22 cellular contexts compared by ENCODE assay signal in the genomic region with DNA sequence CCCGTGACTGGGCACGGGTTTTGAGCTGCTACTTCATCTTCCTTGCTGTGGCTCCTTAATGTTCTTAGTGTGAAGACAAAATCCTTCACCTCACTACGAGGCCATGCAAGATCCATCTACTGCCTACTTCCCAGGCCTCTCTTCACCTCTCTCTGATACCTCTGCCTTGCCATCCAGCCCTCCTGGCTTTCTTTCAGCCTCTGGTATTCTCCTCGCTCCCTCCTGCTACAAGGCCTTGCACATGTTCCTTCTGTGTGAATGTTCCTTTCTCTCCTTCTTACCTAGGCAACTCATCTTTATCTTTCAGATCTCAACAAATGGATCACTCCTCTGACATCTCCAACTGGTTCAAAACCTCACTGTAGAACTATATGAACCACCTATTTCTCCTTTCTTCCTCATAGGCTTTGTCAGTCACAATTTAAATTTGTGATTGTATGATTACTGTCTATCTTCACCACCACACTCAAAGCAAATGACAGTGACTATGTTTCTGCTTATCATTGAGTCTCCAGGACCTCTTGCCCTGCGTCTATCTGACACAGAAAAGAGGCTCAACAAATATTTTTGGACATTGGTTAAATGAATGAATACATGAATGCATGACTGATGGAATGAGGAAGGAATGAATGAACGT. TPM values are rescaled to one million over a fixed set of nuclear protein-coding genes. Genes with fewer than 3 reads are reported as not detected.
"Had no signal": no experiment of that assay in that cellular context is flagged by ENCODE, and none has a peak within 500 bp of the region (broad histone marks: within the 10 kb centered on the region; RNA-seq: fewer than 3 reads in every experiment).

No MANE protein-coding gene starts in this region.

- H3K4me3 ChIP-seq: heart left ventricle, ovary, psoas muscle, right atrium auricular region, tibial nerve had no signal

- H3K27ac Mint-ChIP-seq: activated naive CD4-positive, alpha-beta T cell treated with anti-CD3 and anti-CD28 coated beads, Interleukin-2, amount 10 ng/mL, durations not matched to agents 7 days and 5 days; activated naive CD8-positive, alpha-beta T cell treated with anti-CD3 and anti-CD28 coated beads, Interleukin-2, amount 50 U/mL, for 24 hours; natural killer cell; stimulated activated effector memory CD8-positive, alpha-beta T cell treated with anti-CD3 and anti-CD28 coated beads, Interleukin-12 subunit alpha, Interleukin-12 subunit beta, amount 100 ng/mL, for 72 hours had no signal

- DNase-seq: activated CD4-positive, CD25-positive, alpha-beta regulatory T cell; activated CD8-positive, alpha-beta memory T cell treated with anti-CD3 and anti-CD28 coated beads, Interleukin-2, amount 50 U/mL, for 48 hours; activated effector memory CD4-positive, alpha-beta T cell treated with Interleukin-2 at 50 U/mL for 16 hours; activated T-cell treated with anti-CD3 and anti-CD28 coated beads, Interleukin-2, amount 50 U/mL, for 48 hours; cerebellar nuclear complex; left ventricle myocardium superior; natural killer cell; psoas muscle; stimulated activated naive CD8-positive, alpha-beta T cell treated with anti-CD3 and anti-CD28 coated beads, Interleukin-15, amount 100 ng/mL, for 72 hours had no signal

- H3K27ac ChIP-seq: heart left ventricle, neutrophil, ovary, psoas muscle, right atrium auricular region, tibial nerve had no signal

- H3K4me3 Mint-ChIP-seq: activated naive CD4-positive, alpha-beta T cell treated with anti-CD3 and anti-CD28 coated beads, Interleukin-2, amount 10 ng/mL, durations not matched to agents 7 days and 5 days; activated naive CD8-positive, alpha-beta T cell treated with anti-CD3 and anti-CD28 coated beads, Interleukin-2, amount 50 U/mL, for 24 hours; mesothelial cell of epicardium; natural killer cell; stimulated activated effector memory CD8-positive, alpha-beta T cell treated with anti-CD3 and anti-CD28 coated beads, Interleukin-12 subunit alpha, Interleukin-12 subunit beta, amount 100 ng/mL, for 72 hours; stimulated activated naive CD8-positive, alpha-beta T cell treated with anti-CD3 and anti-CD28 coated beads, Interleukin-15, amount 100 ng/mL, for 72 hours had no signal

- H3K4me1 ChIP-seq: psoas muscle, right atrium auricular region had no signal

- H3K9me3 ChIP-seq: heart left ventricle, neutrophil, ovary, psoas muscle, right atrium auricular region, tibial nerve had no signal

- H3K36me3 ChIP-seq: heart left ventricle, neutrophil, ovary, right atrium auricular region, tibial nerve had no signal

- ATAC-seq: activated naive CD8-positive, alpha-beta T cell treated with anti-CD3 and anti-CD28 coated beads, Interleukin-2, amount 50 U/mL, for 24 hours; stimulated activated effector memory CD8-positive, alpha-beta T cell treated with anti-CD3 and anti-CD28 coated beads, Interleukin-12 subunit alpha, Interleukin-12 subunit beta, amount 100 ng/mL, for 72 hours; stimulated activated naive CD8-positive, alpha-beta T cell treated with anti-CD3 and anti-CD28 coated beads, Interleukin-15, amount 100 ng/mL, for 72 hours had no signal

- H3K36me3 Mint-ChIP-seq: activated naive CD4-positive, alpha-beta T cell treated with anti-CD3 and anti-CD28 coated beads, Interleukin-2, amount 10 ng/mL, durations not matched to agents 7 days and 5 days; natural killer cell; stimulated activated effector memory CD8-positive, alpha-beta T cell treated with anti-CD3 and anti-CD28 coated beads, Interleukin-12 subunit alpha, Interleukin-12 subunit beta, amount 100 ng/mL, for 72 hours had no signal

- H3K9me3 Mint-ChIP-seq: activated naive CD4-positive, alpha-beta T cell treated with anti-CD3 and anti-CD28 coated beads, Interleukin-2, amount 10 ng/mL, durations not matched to agents 7 days and 5 days; activated naive CD8-positive, alpha-beta T cell treated with anti-CD3 and anti-CD28 coated beads, Interleukin-2, amount 50 U/mL, for 24 hours; natural killer cell; stimulated activated effector memory CD8-positive, alpha-beta T cell treated with anti-CD3 and anti-CD28 coated beads, Interleukin-12 subunit alpha, Interleukin-12 subunit beta, amount 100 ng/mL, for 72 hours; stimulated activated naive CD8-positive, alpha-beta T cell treated with anti-CD3 and anti-CD28 coated beads, Interleukin-15, amount 100 ng/mL, for 72 hours had no signal

- H3K4me1 Mint-ChIP-seq: natural killer cell had no signal

- H3K27me3 ChIP-seq: ovary, right atrium auricular region, tibial nerve had no signal

RNA-seq across cellular contexts. Expression of gene HEY2, which starts 19.8 kb away (rescaled TPM):
- total RNA-seq: activated CD8-positive, alpha-beta memory T cell treated with anti-CD3 and anti-CD28 coated beads for 36 hours; epithelial cell of proximal tubule; fibroblast of villous mesenchyme had no signal
- polyA plus RNA-seq: mammary epithelial cell had no signal
